ENCODE assay signal across 1 cellular context in genomic region chr6:32894085-32895005, GRCh38.
A peak's percentile ranks its signal among the peaks of the same experiment; 100 is the strongest.
TF ChIP-seq lines count a peak whose summit lies in the region.

No MANE protein-coding gene starts in this region.

TF ChIP-seq in HEK293, 187 proteins besides CTCF, POLR2A, EP300 and RAD21 (continued from another document and continues in another):
- TF ChIP-seq, protein P1, sequence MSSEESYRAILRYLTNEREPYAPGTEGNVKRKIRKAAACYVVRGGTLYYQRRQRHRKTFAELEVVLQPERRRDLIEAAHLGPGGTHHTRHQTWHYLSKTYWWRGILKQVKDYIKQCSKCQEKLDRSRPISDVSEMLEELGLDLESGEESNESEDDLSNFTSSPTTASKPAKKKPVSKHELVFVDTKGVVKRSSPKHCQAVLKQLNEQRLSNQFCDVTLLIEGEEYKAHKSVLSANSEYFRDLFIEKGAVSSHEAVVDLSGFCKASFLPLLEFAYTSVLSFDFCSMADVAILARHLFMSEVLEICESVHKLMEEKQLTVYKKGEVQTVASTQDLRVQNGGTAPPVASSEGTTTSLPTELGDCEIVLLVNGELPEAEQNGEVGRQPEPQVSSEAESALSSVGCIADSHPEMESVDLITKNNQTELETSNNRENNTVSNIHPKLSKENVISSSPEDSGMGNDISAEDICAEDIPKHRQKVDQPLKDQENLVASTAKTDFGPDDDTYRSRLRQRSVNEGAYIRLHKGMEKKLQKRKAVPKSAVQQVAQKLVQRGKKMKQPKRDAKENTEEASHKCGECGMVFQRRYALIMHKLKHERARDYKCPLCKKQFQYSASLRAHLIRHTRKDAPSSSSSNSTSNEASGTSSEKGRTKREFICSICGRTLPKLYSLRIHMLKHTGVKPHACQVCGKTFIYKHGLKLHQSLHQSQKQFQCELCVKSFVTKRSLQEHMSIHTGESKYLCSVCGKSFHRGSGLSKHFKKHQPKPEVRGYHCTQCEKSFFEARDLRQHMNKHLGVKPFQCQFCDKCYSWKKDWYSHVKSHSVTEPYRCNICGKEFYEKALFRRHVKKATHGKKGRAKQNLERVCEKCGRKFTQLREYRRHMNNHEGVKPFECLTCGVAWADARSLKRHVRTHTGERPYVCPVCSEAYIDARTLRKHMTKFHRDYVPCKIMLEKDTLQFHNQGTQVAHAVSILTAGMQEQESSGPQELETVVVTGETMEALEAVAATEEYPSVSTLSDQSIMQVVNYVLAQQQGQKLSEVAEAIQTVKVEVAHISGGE (tag by site-specific recombination; conservative IDR thresholded peaks at IDR 0.05; ENCODE audit: low read depth), result peak; percentile 80
- TF ChIP-seq ZNF214 (tag by site-specific recombination; IDR thresholded peaks at IDR 0.05; ENCODE audit: borderline replicate concordance) (no peak), ZNF549 (tag by site-specific recombination; IDR thresholded peaks at IDR 0.05) (no peak), ZNF148 (tag by site-specific recombination; IDR thresholded peaks at IDR 0.05; ENCODE audit: borderline replicate concordance) (no peak), ZNF529 (tag by site-specific recombination; IDR thresholded peaks at IDR 0.05; ENCODE audit: insufficient replicate concordance) (no peak), ZNF76 (tag by site-specific recombination; IDR thresholded peaks at IDR 0.05; ENCODE audit: borderline replicate concordance, low read depth) (peak; percentile 64; the same call in 1 of the 2 replicates), ZBTB21 (tag by site-specific recombination; IDR thresholded peaks at IDR 0.05) (no peak), SP3 (tag by site-specific recombination; IDR thresholded peaks at IDR 0.05) (peak; percentile 70), ZNF670 (tag by site-specific recombination; IDR thresholded peaks at IDR 0.05; ENCODE audit: low read depth) (no peak), HOXC10 (CRISPR knock-in tag; IDR thresholded peaks at IDR 0.05) (0 out of 2 replicates have a peak, but pooled peaks have one; percentile 50), PRDM6 (tag by site-specific recombination; IDR thresholded peaks at IDR 0.05) (no peak), ZNF830 (tag by site-specific recombination; IDR thresholded peaks at IDR 0.05; ENCODE audit: low read depth) (no peak), OSR2 (tag by site-specific recombination; IDR thresholded peaks at IDR 0.05) (no peak), ZNF350 (tag by site-specific recombination; IDR thresholded peaks at IDR 0.05) (no peak), ZNF18 (tag by site-specific recombination; IDR thresholded peaks at IDR 0.05) (no peak), ZNF202 (tag by site-specific recombination; IDR thresholded peaks at IDR 0.05; ENCODE audit: borderline replicate concordance) (no peak), ZBTB8A (tag by site-specific recombination; IDR thresholded peaks at IDR 0.05) (peak; percentile 82), ZNF837 (tag by site-specific recombination; IDR thresholded peaks at IDR 0.05) (no peak), ZNF175 (tag by site-specific recombination; IDR thresholded peaks at IDR 0.05) (no peak), MYNN (tag by site-specific recombination; IDR thresholded peaks at IDR 0.05; ENCODE audit: borderline replicate concordance) (no peak), KLF16 (tag by site-specific recombination; IDR thresholded peaks at IDR 0.05) (no peak), ZNF248 (tag by site-specific recombination; IDR thresholded peaks at IDR 0.05) (no peak), TRIM28 (IDR thresholded peaks at IDR 0.05; ENCODE audit: borderline replicate concordance, low read length) (0 out of 2 replicates have a peak, but pooled peaks have one; percentile 31), HOXA7 (CRISPR knock-in tag; IDR thresholded peaks at IDR 0.05; ENCODE audit: borderline replicate concordance) (no peak), ZNF324 (tag by site-specific recombination; IDR thresholded peaks at IDR 0.05) (no peak; the same call in 1 of the 2 replicates), ZNF433 (tag by site-specific recombination; IDR thresholded peaks at IDR 0.05; ENCODE audit: low read depth) (no peak), ZNF2 (tag by site-specific recombination; IDR thresholded peaks at IDR 0.05) (no peak; the same call in 1 of the 2 replicates), ZEB2 (tag by site-specific recombination; IDR thresholded peaks at IDR 0.05) (peak; percentile 82), GLI2 (tag by site-specific recombination; IDR thresholded peaks at IDR 0.05; ENCODE audit: borderline replicate concordance, low read depth) (no peak), ZBTB48 (tag by site-specific recombination; IDR thresholded peaks at IDR 0.05) (peak; percentile 97), ZNF654 (tag by site-specific recombination; IDR thresholded peaks at IDR 0.05; ENCODE audit: low read depth) (no peak), GLIS2 (tag by site-specific recombination; IDR thresholded peaks at IDR 0.05) (peak; percentile 99), REPIN1 (tag by site-specific recombination; IDR thresholded peaks at IDR 0.05; ENCODE audit: low read depth) (no peak)
- TF ChIP-seq, protein P2, sequence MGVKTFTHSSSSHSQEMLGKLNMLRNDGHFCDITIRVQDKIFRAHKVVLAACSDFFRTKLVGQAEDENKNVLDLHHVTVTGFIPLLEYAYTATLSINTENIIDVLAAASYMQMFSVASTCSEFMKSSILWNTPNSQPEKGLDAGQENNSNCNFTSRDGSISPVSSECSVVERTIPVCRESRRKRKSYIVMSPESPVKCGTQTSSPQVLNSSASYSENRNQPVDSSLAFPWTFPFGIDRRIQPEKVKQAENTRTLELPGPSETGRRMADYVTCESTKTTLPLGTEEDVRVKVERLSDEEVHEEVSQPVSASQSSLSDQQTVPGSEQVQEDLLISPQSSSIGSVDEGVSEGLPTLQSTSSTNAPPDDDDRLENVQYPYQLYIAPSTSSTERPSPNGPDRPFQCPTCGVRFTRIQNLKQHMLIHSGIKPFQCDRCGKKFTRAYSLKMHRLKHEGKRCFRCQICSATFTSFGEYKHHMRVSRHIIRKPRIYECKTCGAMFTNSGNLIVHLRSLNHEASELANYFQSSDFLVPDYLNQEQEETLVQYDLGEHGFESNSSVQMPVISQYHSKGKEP (tag by site-specific recombination; IDR thresholded peaks at IDR 0.05), result no peak
- TF ChIP-seq, protein P3, sequence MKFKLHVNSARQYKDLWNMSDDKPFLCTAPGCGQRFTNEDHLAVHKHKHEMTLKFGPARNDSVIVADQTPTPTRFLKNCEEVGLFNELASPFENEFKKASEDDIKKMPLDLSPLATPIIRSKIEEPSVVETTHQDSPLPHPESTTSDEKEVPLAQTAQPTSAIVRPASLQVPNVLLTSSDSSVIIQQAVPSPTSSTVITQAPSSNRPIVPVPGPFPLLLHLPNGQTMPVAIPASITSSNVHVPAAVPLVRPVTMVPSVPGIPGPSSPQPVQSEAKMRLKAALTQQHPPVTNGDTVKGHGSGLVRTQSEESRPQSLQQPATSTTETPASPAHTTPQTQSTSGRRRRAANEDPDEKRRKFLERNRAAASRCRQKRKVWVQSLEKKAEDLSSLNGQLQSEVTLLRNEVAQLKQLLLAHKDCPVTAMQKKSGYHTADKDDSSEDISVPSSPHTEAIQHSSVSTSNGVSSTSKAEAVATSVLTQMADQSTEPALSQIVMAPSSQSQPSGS (tag by site-specific recombination; IDR thresholded peaks at IDR 0.05; ENCODE audit: low read depth), result no peak
- TF ChIP-seq, protein P4, sequence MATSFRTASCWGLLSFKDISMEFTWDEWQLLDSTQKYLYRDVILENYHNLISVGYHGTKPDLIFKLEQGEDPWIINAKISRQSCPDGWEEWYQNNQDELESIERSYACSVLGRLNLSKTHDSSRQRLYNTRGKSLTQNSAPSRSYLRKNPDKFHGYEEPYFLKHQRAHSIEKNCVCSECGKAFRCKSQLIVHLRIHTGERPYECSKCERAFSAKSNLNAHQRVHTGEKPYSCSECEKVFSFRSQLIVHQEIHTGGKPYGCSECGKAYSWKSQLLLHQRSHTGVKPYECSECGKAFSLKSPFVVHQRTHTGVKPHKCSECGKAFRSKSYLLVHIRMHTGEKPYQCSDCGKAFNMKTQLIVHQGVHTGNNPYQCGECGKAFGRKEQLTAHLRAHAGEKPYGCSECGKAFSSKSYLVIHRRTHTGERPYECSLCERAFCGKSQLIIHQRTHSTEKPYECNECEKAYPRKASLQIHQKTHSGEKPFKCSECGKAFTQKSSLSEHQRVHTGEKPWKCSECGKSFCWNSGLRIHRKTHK (tag by site-specific recombination; IDR thresholded peaks at IDR 0.05), result no peak
- TF ChIP-seq, protein P5, sequence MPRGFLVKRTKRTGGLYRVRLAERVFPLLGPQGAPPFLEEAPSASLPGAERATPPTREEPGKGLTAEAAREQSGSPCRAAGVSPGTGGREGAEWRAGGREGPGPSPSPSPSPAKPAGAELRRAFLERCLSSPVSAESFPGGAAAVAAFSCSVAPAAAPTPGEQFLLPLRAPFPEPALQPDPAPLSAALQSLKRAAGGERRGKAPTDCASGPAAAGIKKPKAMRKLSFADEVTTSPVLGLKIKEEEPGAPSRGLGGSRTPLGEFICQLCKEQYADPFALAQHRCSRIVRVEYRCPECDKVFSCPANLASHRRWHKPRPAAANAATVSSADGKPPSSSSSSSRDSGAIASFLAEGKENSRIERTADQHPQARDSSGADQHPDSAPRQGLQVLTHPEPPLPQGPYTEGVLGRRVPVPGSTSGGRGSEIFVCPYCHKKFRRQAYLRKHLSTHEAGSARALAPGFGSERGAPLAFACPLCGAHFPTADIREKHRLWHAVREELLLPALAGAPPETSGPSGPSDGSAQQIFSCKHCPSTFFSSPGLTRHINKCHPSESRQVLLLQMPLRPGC (tag by site-specific recombination; IDR thresholded peaks at IDR 0.05), result no peak
- TF ChIP-seq, protein P6, sequence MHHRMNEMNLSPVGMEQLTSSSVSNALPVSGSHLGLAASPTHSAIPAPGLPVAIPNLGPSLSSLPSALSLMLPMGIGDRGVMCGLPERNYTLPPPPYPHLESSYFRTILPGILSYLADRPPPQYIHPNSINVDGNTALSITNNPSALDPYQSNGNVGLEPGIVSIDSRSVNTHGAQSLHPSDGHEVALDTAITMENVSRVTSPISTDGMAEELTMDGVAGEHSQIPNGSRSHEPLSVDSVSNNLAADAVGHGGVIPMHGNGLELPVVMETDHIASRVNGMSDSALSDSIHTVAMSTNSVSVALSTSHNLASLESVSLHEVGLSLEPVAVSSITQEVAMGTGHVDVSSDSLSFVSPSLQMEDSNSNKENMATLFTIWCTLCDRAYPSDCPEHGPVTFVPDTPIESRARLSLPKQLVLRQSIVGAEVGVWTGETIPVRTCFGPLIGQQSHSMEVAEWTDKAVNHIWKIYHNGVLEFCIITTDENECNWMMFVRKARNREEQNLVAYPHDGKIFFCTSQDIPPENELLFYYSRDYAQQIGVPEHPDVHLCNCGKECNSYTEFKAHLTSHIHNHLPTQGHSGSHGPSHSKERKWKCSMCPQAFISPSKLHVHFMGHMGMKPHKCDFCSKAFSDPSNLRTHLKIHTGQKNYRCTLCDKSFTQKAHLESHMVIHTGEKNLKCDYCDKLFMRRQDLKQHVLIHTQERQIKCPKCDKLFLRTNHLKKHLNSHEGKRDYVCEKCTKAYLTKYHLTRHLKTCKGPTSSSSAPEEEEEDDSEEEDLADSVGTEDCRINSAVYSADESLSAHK (tag by site-specific recombination; IDR thresholded peaks at IDR 0.05), result no peak
